8 cellular contexts compared by ENCODE assay signal in genomic region chr9:26946753-26947727, GRCh38. TPM values are rescaled to one million over a fixed set of nuclear protein-coding genes. Genes with fewer than 3 reads are reported as not detected.
A peak's percentile ranks its signal among the peaks of the same experiment; 100 is the strongest.
DNase-seq lines count a peak whose midpoint lies in the region; ATAC-seq and TF ChIP-seq lines count a peak whose summit lies in the region.

Gene PLAA, minus strand, starts transcription at chr9:26947242. Its CDS starts 197 bp downstream, at chr9:26947045.

- peak within 1 kb of the TSS; percentile 97 for H3K4me3 Mint-ChIP-seq in chondrocyte (ENCODE audit: unreplicated experiment)

- H3K27ac Mint-ChIP-seq in chondrocyte (ENCODE audit: unreplicated experiment) = peak within 1 kb of the TSS; percentile 100

- peaks cover 40% of the 10 kb centered on the region for H3K4me1 Mint-ChIP-seq in chondrocyte (ENCODE audit: low read depth)

- ATAC-seq in GM18909 (IDR thresholded peaks at IDR 0.05; ENCODE audit: poor library complexity, unreplicated experiment) = peak; percentile 99
- peak; percentile 98 for ATAC-seq in HG03175 (IDR thresholded peaks at IDR 0.05; ENCODE audit: unreplicated experiment)

- TF ChIP-seq CTCF in chondrocyte (IDR thresholded peaks at IDR 0.05) = no peak

- H3K27me3 Mint-ChIP-seq in chondrocyte (ENCODE audit: low read depth) = no peaks in the 10 kb centered on the region

- DNase-seq in AG08396 (ENCODE audit: low spot score) (peak; percentile 91), NCI-H226 (peak; percentile 79), chondrocyte (ENCODE audit: low spot score) (peak; percentile 97), kidney glomerular epithelial cell (lab: John Stamatoyannopoulos, UW) (peak; percentile 87)
- peak; percentile 67 for DNase-seq in activated CD4-positive, alpha-beta T cell treated with anti-CD3 and anti-CD28 coated beads for 24 hours (ENCODE audit: low read depth in 2 of 2)
- DNase-seq in stimulated activated CD4-positive, alpha-beta T cell treated with anti-CD3 and anti-CD28 coated beads, Interleukin-1b, Interleukin-23, amount 100 ng/mL, for 1 hour (ENCODE audit: low read depth in 2 of 2) = peak; percentile 58 to 59

- no peaks in the 10 kb centered on the region for H3K36me3 Mint-ChIP-seq in chondrocyte (ENCODE audit: low read depth)

- H3K9me3 Mint-ChIP-seq in chondrocyte (ENCODE audit: low read depth) = no peaks in the 10 kb centered on the region

RNA-seq across cellular contexts. Expression of gene PLAA, which starts in this region (rescaled TPM):
- total RNA-seq in chondrocyte = 33.0 to 36.8 TPM (median 34.7 TPM) in 3 replicates

Comparison
In these comparisons a context has a peak if more than half of its experiments do, and no peak if none do; other contexts are left out.
1. Peak in every context shown above with its lines: DNase-seq and ATAC-seq.